Comparison of ENCODE assay signal across 8 cellular contexts in genomic region chr2:119365436-119365835, GRCh38. TPM values are rescaled to one million over a fixed set of nuclear protein-coding genes. Genes with fewer than 3 reads are reported as not detected.
DNase-seq lines count a peak whose midpoint lies in the region; ATAC-seq and TF ChIP-seq lines count a peak whose summit lies in the region.

No MANE protein-coding gene starts in this region.

- H3K27me3 ChIP-seq in stomach: no peaks in the 10 kb centered on the region

- peaks cover 35% of the 10 kb centered on the region for H3K4me1 Mint-ChIP-seq in activated CD4-positive, alpha-beta T cell treated with anti-CD3 and anti-CD28 coated beads, Interleukin-2, amount 10 ng/mL, durations not matched to agents 24 days and 14 days
- H3K4me1 Mint-ChIP-seq in activated T-helper 1 cell treated with anti-CD3 and anti-CD28 coated beads, Interleukin-12 subunit alpha, Interleukin-12 subunit beta, Interleukin-2, Interleukin-4 antibody, amounts not matched to agents 30 ng/mL and 10 ng/mL and 1 ng/mL, durations not matched to agents 14 hours and 24 hours and 36 hours (ENCODE audit: low read depth): peaks cover 46% of the 10 kb centered on the region

- H3K4me3 ChIP-seq in iPS-18c (ENCODE audit: insufficient read depth, low read depth, low read length): peak overlapping the region; percentile 88
- peak overlapping the region; percentile 60 to 79 (median 70) for H3K4me3 ChIP-seq in stomach

- no peaks in the 10 kb centered on the region for H3K27me3 Mint-ChIP-seq in activated CD4-positive, alpha-beta T cell treated with anti-CD3 and anti-CD28 coated beads, Interleukin-2, amount 10 ng/mL, durations not matched to agents 24 days and 14 days
- H3K27me3 Mint-ChIP-seq in activated T-helper 1 cell treated with anti-CD3 and anti-CD28 coated beads, Interleukin-12 subunit alpha, Interleukin-12 subunit beta, Interleukin-2, Interleukin-4 antibody, amounts not matched to agents 30 ng/mL and 10 ng/mL and 1 ng/mL, durations not matched to agents 14 hours and 24 hours and 36 hours (ENCODE audit: insufficient read depth): no peaks in the 10 kb centered on the region

- no peaks in the 10 kb centered on the region for H3K9me3 ChIP-seq in iPS-18c (ENCODE audit: control insufficient read depth, insufficient read depth, low read length)
- H3K9me3 ChIP-seq in stomach: no peaks in the 10 kb centered on the region

- H3K36me3 ChIP-seq in stomach: peaks cover 15 to 23% (median 22%) of the 10 kb centered on the region in 4 donors

- H3K27ac ChIP-seq in stomach: peak overlapping the region in 4 of 5 donors; percentile 91 to 94 (median 92)

- H3K4me3 Mint-ChIP-seq in activated CD4-positive, alpha-beta T cell treated with anti-CD3 and anti-CD28 coated beads, Interleukin-2, amount 10 ng/mL, durations not matched to agents 24 days and 14 days: peak overlapping the region; percentile 98
- peak overlapping the region; percentile 99 for H3K4me3 Mint-ChIP-seq in activated T-helper 1 cell treated with anti-CD3 and anti-CD28 coated beads, Interleukin-12 subunit alpha, Interleukin-12 subunit beta, Interleukin-2, Interleukin-4 antibody, amounts not matched to agents 30 ng/mL and 10 ng/mL and 1 ng/mL, durations not matched to agents 14 hours and 24 hours and 36 hours

- peak overlapping the region; percentile 97 for H3K27ac Mint-ChIP-seq in activated CD4-positive, alpha-beta T cell treated with anti-CD3 and anti-CD28 coated beads, Interleukin-2, amount 10 ng/mL, durations not matched to agents 24 days and 14 days
- H3K27ac Mint-ChIP-seq in activated T-helper 1 cell treated with anti-CD3 and anti-CD28 coated beads, Interleukin-12 subunit alpha, Interleukin-12 subunit beta, Interleukin-2, Interleukin-4 antibody, amounts not matched to agents 30 ng/mL and 10 ng/mL and 1 ng/mL, durations not matched to agents 14 hours and 24 hours and 36 hours: peak overlapping the region; percentile 99

- H3K9me3 Mint-ChIP-seq in activated CD4-positive, alpha-beta T cell treated with anti-CD3 and anti-CD28 coated beads, Interleukin-2, amount 10 ng/mL, durations not matched to agents 24 days and 14 days: no peaks in the 10 kb centered on the region
- no peaks in the 10 kb centered on the region for H3K9me3 Mint-ChIP-seq in activated T-helper 1 cell treated with anti-CD3 and anti-CD28 coated beads, Interleukin-12 subunit alpha, Interleukin-12 subunit beta, Interleukin-2, Interleukin-4 antibody, amounts not matched to agents 30 ng/mL and 10 ng/mL and 1 ng/mL, durations not matched to agents 14 hours and 24 hours and 36 hours

- DNase-seq in activated CD4-positive, alpha-beta T cell treated with anti-CD3 and anti-CD28 coated beads, Interleukin-2, amount 10 ng/mL, durations not matched to agents 24 days and 14 days: no peak
- DNase-seq in activated CD4-positive, alpha-beta T cell treated with anti-CD3 and anti-CD28 coated beads for 1 hour: no peak
- DNase-seq in activated T-helper 1 cell treated with anti-CD3 and anti-CD28 coated beads, Interleukin-12 subunit alpha, Interleukin-12 subunit beta, Interleukin-2, Interleukin-4 antibody, amounts not matched to agents 30 ng/mL and 10 ng/mL and 1 ng/mL, durations not matched to agents 14 hours and 24 hours and 36 hours (ENCODE audit: low spot score): no peak
- DNase-seq in stomach (no peak), hypothalamus (lab: John Stamatoyannopoulos, UW) (no peak), iPS-NIHi11 (ENCODE audit: low spot score) (no peak)

- TF ChIP-seq POLR2A in stomach (IDR thresholded peaks at IDR 0.05): no peak

- ATAC-seq in HG03439 (IDR thresholded peaks at IDR 0.05; ENCODE audit: unreplicated experiment): no peak

- TF ChIP-seq EP300 in stomach (IDR thresholded peaks at IDR 0.05): no peak

- WGBS in stomach, 5 donors: 48 to 64% (median 51%) methylated on average over 6 of the region's 6 CpGs

- H3K4me1 ChIP-seq in stomach: peaks cover 23 to 46% (median 38%) of the 10 kb centered on the region in 4 donors

- intact Hi-C loops in activated CD4-positive, alpha-beta T cell treated with anti-CD3 and anti-CD28 coated beads, Interleukin-2, amount 10 ng/mL, durations not matched to agents 24 days and 14 days (cut with micrococcal nuclease): loop anchor here (5.0 to 10.0 kb wide), 5 partner anchors 312 to 1353 kb away; partner anchors contain the start of genes CCDC93, RALB and TMEM177
- intact Hi-C loops in activated T-helper 1 cell treated with anti-CD3 and anti-CD28 coated beads, Interleukin-12 subunit alpha, Interleukin-12 subunit beta, Interleukin-2, Interleukin-4 antibody, amounts not matched to agents 30 ng/mL and 10 ng/mL and 1 ng/mL, durations not matched to agents 14 hours and 24 hours and 36 hours (cut with micrococcal nuclease): loop anchor here (5.0 kb wide), 5 partner anchors 647 to 1053 kb away; partner anchors contain the start of genes EPB41L5 and RALB
- intact Hi-C loops in stomach (cut with DNase I; ENCODE audit: low total_unique reads): no loop called here

- TF ChIP-seq CTCF in stomach (IDR thresholded peaks at IDR 0.05): no peak

- peaks cover 26% of the 10 kb centered on the region for H3K36me3 Mint-ChIP-seq in activated CD4-positive, alpha-beta T cell treated with anti-CD3 and anti-CD28 coated beads, Interleukin-2, amount 10 ng/mL, durations not matched to agents 24 days and 14 days (ENCODE audit: low read depth)
- peaks cover 31% of the 10 kb centered on the region for H3K36me3 Mint-ChIP-seq in activated T-helper 1 cell treated with anti-CD3 and anti-CD28 coated beads, Interleukin-12 subunit alpha, Interleukin-12 subunit beta, Interleukin-2, Interleukin-4 antibody, amounts not matched to agents 30 ng/mL and 10 ng/mL and 1 ng/mL, durations not matched to agents 14 hours and 24 hours and 36 hours (ENCODE audit: low read depth)

RNA-seq across cellular contexts. Expression of gene C2orf76, which starts 1.2 kb away (rescaled TPM):
- 10.2 and 11.5 TPM in 2 replicates for total RNA-seq in activated CD4-positive, alpha-beta T cell treated with anti-CD3 and anti-CD28 coated beads, Interleukin-2, amount 10 ng/mL, durations not matched to agents 24 days and 14 days
- 10.3 and 10.7 TPM in 2 replicates for total RNA-seq in activated T-helper 1 cell treated with anti-CD3 and anti-CD28 coated beads, Interleukin-12 subunit alpha, Interleukin-12 subunit beta, Interleukin-2, Interleukin-4 antibody, amounts not matched to agents 30 ng/mL and 10 ng/mL and 1 ng/mL, durations not matched to agents 14 hours and 24 hours and 36 hours
- 10 to 100 TPM in 1 of 5 donors, 1 to 10 TPM in 3, not detected in 1; 6.7 to 15.2 (median 8.3) TPM for total RNA-seq in stomach
- polyA plus RNA-seq in stomach: 10 to 100 TPM; 20.3 to 30.9 (median 23.8) TPM

RNA-seq across cellular contexts. Expression of gene DBI, which starts 1.3 kb away (rescaled TPM):
- 139 and 145 TPM in 2 replicates for total RNA-seq in activated CD4-positive, alpha-beta T cell treated with anti-CD3 and anti-CD28 coated beads, Interleukin-2, amount 10 ng/mL, durations not matched to agents 24 days and 14 days
- 142 and 146 TPM in 2 replicates for total RNA-seq in activated T-helper 1 cell treated with anti-CD3 and anti-CD28 coated beads, Interleukin-12 subunit alpha, Interleukin-12 subunit beta, Interleukin-2, Interleukin-4 antibody, amounts not matched to agents 30 ng/mL and 10 ng/mL and 1 ng/mL, durations not matched to agents 14 hours and 24 hours and 36 hours
- total RNA-seq in stomach: 10 to 100 TPM; 23.2 to 87.6 (median 44.9) TPM
- polyA plus RNA-seq in stomach: 100 to 1,000 TPM; 448 to 605 (median 546) TPM
